ENCODE assay signal across 3 cellular contexts in the genomic region with DNA sequence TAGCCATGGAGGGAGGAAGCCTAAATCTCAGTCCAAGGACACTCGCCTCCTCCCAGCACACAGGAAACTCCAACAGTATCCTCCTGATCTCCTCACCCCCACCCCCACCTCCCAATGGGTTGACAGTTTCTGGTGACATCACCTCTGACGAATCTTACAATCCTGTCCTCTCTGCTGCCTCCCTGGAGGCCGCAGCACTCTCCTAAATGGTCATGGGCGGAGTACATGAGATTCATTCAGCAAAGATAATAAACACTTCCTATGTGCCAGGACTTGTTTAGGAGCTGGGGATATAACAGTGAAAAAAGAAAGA. TPM values are rescaled to one million over a fixed set of nuclear protein-coding genes. Genes with fewer than 3 reads are reported as not detected.
"Had no signal": no experiment of that assay in that cellular context is flagged by ENCODE, and none has a peak within 500 bp of the region (broad histone marks: within the 10 kb centered on the region; RNA-seq: fewer than 3 reads in every experiment).

No MANE protein-coding gene starts in this region.

RNA-seq across cellular contexts. Expression of a gene that starts 52.8 kb away (rescaled TPM):
- total RNA-seq: dermis microvascular lymphatic vessel endothelial cell, glomerular endothelial cell had no signal
- polyA plus RNA-seq: naive thymus-derived CD4-positive, alpha-beta T cell had no signal
